14 cellular contexts compared by ENCODE assay signal in genomic region chr2:96240341-96241038, GRCh38. TPM values are rescaled to one million over a fixed set of nuclear protein-coding genes. Genes with fewer than 3 reads are reported as not detected.
DNase-seq lines count a peak whose midpoint lies in the region; ATAC-seq and TF ChIP-seq lines count a peak whose summit lies in the region.
"Had no signal": no experiment of that assay in that cellular context is flagged by ENCODE, and none has a peak within 500 bp of the region (broad histone marks: within the 10 kb centered on the region; RNA-seq: fewer than 3 reads in every experiment).

No MANE protein-coding gene starts in this region.

- H3K27ac ChIP-seq in RWPE1, result peak overlapping the region; percentile 79
- H3K27ac ChIP-seq: body of pancreas, parathyroid adenoma had no signal

- POLR2A ChIA-PET in RWPE1 (lab: Yijun Ruan, JAX; ENCODE audit: low non-redundant PET), result interaction anchor here (1.0 kb wide), 1 partner anchor 32 kb away, joined by 3 read pairs; the partner anchor contains the start of gene STARD7

- H3K27me3 Mint-ChIP-seq in stimulated activated naive CD8-positive, alpha-beta T cell treated with anti-CD3 and anti-CD28 coated beads, Interleukin-15, Interleukin-2, amounts not matched to agents 100 ng/mL and 50 ng/mL, for 24 hours, result no peaks in the 10 kb centered on the region
- H3K27me3 Mint-ChIP-seq in endothelial cell (ENCODE audit: unreplicated experiment), result peaks cover 3% of the 10 kb centered on the region
- H3K27me3 Mint-ChIP-seq: stimulated activated naive CD8-positive, alpha-beta T cell treated with anti-CD3 and anti-CD28 coated beads, Interleukin-15, amount 100 ng/mL, for 72 hours had no signal

- DNase-seq in stimulated activated naive CD8-positive, alpha-beta T cell treated with anti-CD3 and anti-CD28 coated beads, Interleukin-15, Interleukin-2, amounts not matched to agents 100 U/mL and 50 U/mL, for 24 hours, result no peak
- no peak for DNase-seq in RWPE1 (ENCODE audit: low spot score)
- no peak for DNase-seq in endothelial cell (ENCODE audit: low spot score)
- DNase-seq in stimulated activated CD4-positive, alpha-beta T cell treated with anti-CD3 and anti-CD28 coated beads, Interleukin-2, amount 100 ng/mL, for 48 hours, result no peak
- no peak for DNase-seq in NAMALWA (ENCODE audit: low spot score)
- no peak for DNase-seq in amygdala (lab: John Stamatoyannopoulos, UW)
- DNase-seq: body of pancreas; KG1; NCI-H2107; stimulated activated naive CD8-positive, alpha-beta T cell treated with anti-CD3 and anti-CD28 coated beads, Interleukin-15, amount 100 ng/mL, for 72 hours had no signal

- peak overlapping the region; percentile 82 for H3K27ac Mint-ChIP-seq in stimulated activated naive CD8-positive, alpha-beta T cell treated with anti-CD3 and anti-CD28 coated beads, Interleukin-15, Interleukin-2, amounts not matched to agents 100 ng/mL and 50 ng/mL, for 24 hours
- no peak overlapping the region for H3K27ac Mint-ChIP-seq in endothelial cell (ENCODE audit: unreplicated experiment)

- ATAC-seq in stimulated activated naive CD8-positive, alpha-beta T cell treated with anti-CD3 and anti-CD28 coated beads, Interleukin-15, Interleukin-2, amounts not matched to agents 100 U/mL and 50 U/mL, for 24 hours, result no peak
- no peak for ATAC-seq in HG02870 (IDR thresholded peaks at IDR 0.05; ENCODE audit: unreplicated experiment)
- ATAC-seq: body of pancreas; Panc1; stimulated activated naive CD8-positive, alpha-beta T cell treated with anti-CD3 and anti-CD28 coated beads, Interleukin-15, amount 100 ng/mL, for 72 hours had no signal

- no peak for TF ChIP-seq CTCF in RWPE1 (conservative IDR thresholded peaks at IDR 0.05; ENCODE audit: low read depth)
- TF ChIP-seq CTCF in endothelial cell (IDR thresholded peaks at IDR 0.05; ENCODE audit: unreplicated experiment), result no peak

- H3K4me1 Mint-ChIP-seq in stimulated activated naive CD8-positive, alpha-beta T cell treated with anti-CD3 and anti-CD28 coated beads, Interleukin-15, Interleukin-2, amounts not matched to agents 100 ng/mL and 50 ng/mL, for 24 hours (ENCODE audit: low read depth), result peaks cover 35% of the 10 kb centered on the region
- H3K4me1 Mint-ChIP-seq in endothelial cell (ENCODE audit: unreplicated experiment), result peaks cover 1% of the 10 kb centered on the region

- no peaks in the 10 kb centered on the region for H3K9me3 Mint-ChIP-seq in stimulated activated naive CD8-positive, alpha-beta T cell treated with anti-CD3 and anti-CD28 coated beads, Interleukin-15, Interleukin-2, amounts not matched to agents 100 ng/mL and 50 ng/mL, for 24 hours
- H3K9me3 Mint-ChIP-seq in endothelial cell (ENCODE audit: unreplicated experiment), result no peaks in the 10 kb centered on the region

- CTCF ChIA-PET in RWPE1 (lab: Yijun Ruan, JAX), result interaction anchor here (0.6 to 1.1 kb wide), 2 partner anchors 13 to 85 kb away, joined by 3 read pairs; no protein-coding TSS in a partner anchor

- H3K36me3 Mint-ChIP-seq in stimulated activated naive CD8-positive, alpha-beta T cell treated with anti-CD3 and anti-CD28 coated beads, Interleukin-15, Interleukin-2, amounts not matched to agents 100 ng/mL and 50 ng/mL, for 24 hours (ENCODE audit: low read depth), result no peaks in the 10 kb centered on the region
- H3K36me3 Mint-ChIP-seq in endothelial cell (ENCODE audit: low read depth, unreplicated experiment), result peaks cover 6% of the 10 kb centered on the region

- H3K4me3 Mint-ChIP-seq in stimulated activated naive CD8-positive, alpha-beta T cell treated with anti-CD3 and anti-CD28 coated beads, Interleukin-15, Interleukin-2, amounts not matched to agents 100 ng/mL and 50 ng/mL, for 24 hours, result no peak overlapping the region
- peak overlapping the region; percentile 29 for H3K4me3 Mint-ChIP-seq in endothelial cell (ENCODE audit: unreplicated experiment)

RNA-seq across cellular contexts. Expression of gene TMEM127, which starts 25.3 kb away (rescaled TPM):
- total RNA-seq in endothelial cell (ENCODE audit: unreplicated experiment), result 39.0 TPM

RNA-seq across cellular contexts. Expression of gene CIAO1, which starts 25.5 kb away (rescaled TPM):
- total RNA-seq in endothelial cell (ENCODE audit: unreplicated experiment), result 63.7 TPM

RNA-seq across cellular contexts. Expression of gene STARD7, which starts 31.9 kb away (rescaled TPM):
- 83.4 TPM for total RNA-seq in endothelial cell (ENCODE audit: unreplicated experiment)
